Comparison of ENCODE assay signal across 8 cellular contexts in genomic region chr19:17214531-17215124, GRCh38. TPM values are rescaled to one million over a fixed set of nuclear protein-coding genes. Genes with fewer than 3 reads are reported as not detected.
DNase-seq lines count a peak whose midpoint lies in the region; ATAC-seq lines count a peak whose summit lies in the region.

No MANE protein-coding gene starts in this region.

- peaks cover 9% of the 10 kb centered on the region for H3K4me1 Mint-ChIP-seq in T-helper 1 cell treated with Interleukin-12 subunit alpha and Interleukin-12 subunit beta and Interleukin-4 antibody, amounts not matched to agents 30 μg/mL and 1 μg/mL, for 36 hours (ENCODE audit: low read depth)
- H3K4me1 Mint-ChIP-seq in activated T-helper 1 cell treated with anti-CD3 and anti-CD28 coated beads, Interleukin-12 subunit alpha, Interleukin-12 subunit beta, Interleukin-2, Interleukin-4 antibody, amounts not matched to agents 30 ng/mL and 10 ng/mL and 1 ng/mL, durations not matched to agents 14 hours and 24 hours and 36 hours (ENCODE audit: low read depth): peaks cover 11% of the 10 kb centered on the region

- peak overlapping the region; percentile 85 for H3K4me3 ChIP-seq in iPS-20b (ENCODE audit: low read length)
- peak overlapping the region; percentile 69 to 87 (median 79) for H3K4me3 ChIP-seq in subcutaneous abdominal adipose tissue (ENCODE audit: low read depth in 1 of 5, low read length in 5 of 5)

- H3K4me1 ChIP-seq in iPS-20b (ENCODE audit: insufficient read depth, low read length) (peaks cover 5% of the 10 kb centered on the region), subcutaneous abdominal adipose tissue (ENCODE audit: control insufficient read depth in 5 of 5, insufficient read depth in 5 of 5, low read length in 5 of 5) (peaks cover 2 to 22% (median 16%) of the 10 kb centered on the region in 5 donors)

- peaks cover 28% of the 10 kb centered on the region for H3K36me3 ChIP-seq in iPS-20b (ENCODE audit: insufficient read depth, low read depth, low read length)
- peaks cover 0 to 62% (median 47%) of the 10 kb centered on the region in 5 donors for H3K36me3 ChIP-seq in subcutaneous abdominal adipose tissue (ENCODE audit: control insufficient read depth in 5 of 5, insufficient read depth in 5 of 5, low read length in 5 of 5)

- peak overlapping the region; percentile 86 for H3K27ac ChIP-seq in iPS-20b (ENCODE audit: low read length)
- peak overlapping the region; percentile 69 for H3K27ac ChIP-seq in subcutaneous abdominal adipose tissue (ENCODE audit: low read depth, low read length)

- H3K9me3 Mint-ChIP-seq in T-helper 1 cell treated with Interleukin-12 subunit alpha and Interleukin-12 subunit beta and Interleukin-4 antibody, amounts not matched to agents 30 μg/mL and 1 μg/mL, for 36 hours: no peaks in the 10 kb centered on the region
- H3K9me3 Mint-ChIP-seq in activated T-helper 1 cell treated with anti-CD3 and anti-CD28 coated beads, Interleukin-12 subunit alpha, Interleukin-12 subunit beta, Interleukin-2, Interleukin-4 antibody, amounts not matched to agents 30 ng/mL and 10 ng/mL and 1 ng/mL, durations not matched to agents 14 hours and 24 hours and 36 hours: no peaks in the 10 kb centered on the region

- ATAC-seq in HG02763 (IDR thresholded peaks at IDR 0.05; ENCODE audit: unreplicated experiment): no peak

- intact Hi-C loops in activated T-helper 1 cell treated with anti-CD3 and anti-CD28 coated beads, Interleukin-12 subunit alpha, Interleukin-12 subunit beta, Interleukin-2, Interleukin-4 antibody, amounts not matched to agents 30 ng/mL and 10 ng/mL and 1 ng/mL, durations not matched to agents 14 hours and 24 hours and 36 hours (cut with micrococcal nuclease): loop anchor here (1.0 kb wide), 5 partner anchors 12 to 139 kb away; partner anchors contain the start of genes BABAM1, DDA1, HAUS8 and MYO9B

- peak overlapping the region; percentile 86 for H3K4me3 Mint-ChIP-seq in T-helper 1 cell treated with Interleukin-12 subunit alpha and Interleukin-12 subunit beta and Interleukin-4 antibody, amounts not matched to agents 30 μg/mL and 1 μg/mL, for 36 hours
- H3K4me3 Mint-ChIP-seq in activated T-helper 1 cell treated with anti-CD3 and anti-CD28 coated beads, Interleukin-12 subunit alpha, Interleukin-12 subunit beta, Interleukin-2, Interleukin-4 antibody, amounts not matched to agents 30 ng/mL and 10 ng/mL and 1 ng/mL, durations not matched to agents 14 hours and 24 hours and 36 hours: peak overlapping the region; percentile 91

- no peak for DNase-seq in T-helper 1 cell
- DNase-seq in activated T-helper 1 cell treated with anti-CD3 and anti-CD28 coated beads, Interleukin-12 subunit alpha, Interleukin-12 subunit beta, Interleukin-2, Interleukin-4 antibody, amounts not matched to agents 30 ng/mL and 10 ng/mL and 1 ng/mL, durations not matched to agents 14 hours and 24 hours and 36 hours (ENCODE audit: low spot score): no peak
- DNase-seq in GF-D8 (lab: John Stamatoyannopoulos, UW): no peak
- no peak for DNase-seq in cerebellar cortex (ENCODE audit: low spot score)

- H3K9ac ChIP-seq in iPS-20b (ENCODE audit: low read depth, low read length) (peak overlapping the region; percentile 96), subcutaneous abdominal adipose tissue (ENCODE audit: low read length in 5 of 5) (peak overlapping the region in 4 of 5 donors; percentile 68 to 83 (median 78))

- H3K36me3 Mint-ChIP-seq in T-helper 1 cell treated with Interleukin-12 subunit alpha and Interleukin-12 subunit beta and Interleukin-4 antibody, amounts not matched to agents 30 μg/mL and 1 μg/mL, for 36 hours (ENCODE audit: low read depth): peaks cover 33% of the 10 kb centered on the region
- peaks cover 34% of the 10 kb centered on the region for H3K36me3 Mint-ChIP-seq in activated T-helper 1 cell treated with anti-CD3 and anti-CD28 coated beads, Interleukin-12 subunit alpha, Interleukin-12 subunit beta, Interleukin-2, Interleukin-4 antibody, amounts not matched to agents 30 ng/mL and 10 ng/mL and 1 ng/mL, durations not matched to agents 14 hours and 24 hours and 36 hours (ENCODE audit: low read depth)

- H3K27me3 ChIP-seq in iPS-20b (ENCODE audit: insufficient read depth, low read length): no peaks in the 10 kb centered on the region
- H3K27me3 ChIP-seq in subcutaneous abdominal adipose tissue (ENCODE audit: control insufficient read depth in 5 of 5, insufficient read depth in 4 of 5, low read length in 5 of 5): no peaks in the 10 kb centered on the region

- peak overlapping the region; percentile 99 for H3K27ac Mint-ChIP-seq in T-helper 1 cell treated with Interleukin-12 subunit alpha and Interleukin-12 subunit beta and Interleukin-4 antibody, amounts not matched to agents 30 μg/mL and 1 μg/mL, for 36 hours
- H3K27ac Mint-ChIP-seq in activated T-helper 1 cell treated with anti-CD3 and anti-CD28 coated beads, Interleukin-12 subunit alpha, Interleukin-12 subunit beta, Interleukin-2, Interleukin-4 antibody, amounts not matched to agents 30 ng/mL and 10 ng/mL and 1 ng/mL, durations not matched to agents 14 hours and 24 hours and 36 hours: peak overlapping the region; percentile 99

- H3K9me3 ChIP-seq in iPS-20b (ENCODE audit: insufficient read depth, low read depth, low read length) (no peaks in the 10 kb centered on the region), subcutaneous abdominal adipose tissue (ENCODE audit: control insufficient read depth in 5 of 5, low read length in 5 of 5) (peaks cover 0 to 4% (median 0%) of the 10 kb centered on the region in 5 donors)

- H3K27me3 Mint-ChIP-seq in T-helper 1 cell treated with Interleukin-12 subunit alpha and Interleukin-12 subunit beta and Interleukin-4 antibody, amounts not matched to agents 30 μg/mL and 1 μg/mL, for 36 hours (ENCODE audit: low read depth): no peaks in the 10 kb centered on the region
- no peaks in the 10 kb centered on the region for H3K27me3 Mint-ChIP-seq in activated T-helper 1 cell treated with anti-CD3 and anti-CD28 coated beads, Interleukin-12 subunit alpha, Interleukin-12 subunit beta, Interleukin-2, Interleukin-4 antibody, amounts not matched to agents 30 ng/mL and 10 ng/mL and 1 ng/mL, durations not matched to agents 14 hours and 24 hours and 36 hours (ENCODE audit: insufficient read depth)

RNA-seq across cellular contexts. Expression of gene USE1, which starts 0.5 kb away (rescaled TPM):
- 34.6 and 36.0 TPM in 2 replicates for total RNA-seq in activated T-helper 1 cell treated with anti-CD3 and anti-CD28 coated beads, Interleukin-12 subunit alpha, Interleukin-12 subunit beta, Interleukin-2, Interleukin-4 antibody, amounts not matched to agents 30 ng/mL and 10 ng/mL and 1 ng/mL, durations not matched to agents 14 hours and 24 hours and 36 hours

RNA-seq across cellular contexts. Expression of gene OCEL1, which starts 11.4 kb away (rescaled TPM):
- total RNA-seq in activated T-helper 1 cell treated with anti-CD3 and anti-CD28 coated beads, Interleukin-12 subunit alpha, Interleukin-12 subunit beta, Interleukin-2, Interleukin-4 antibody, amounts not matched to agents 30 ng/mL and 10 ng/mL and 1 ng/mL, durations not matched to agents 14 hours and 24 hours and 36 hours: 17.0 and 19.6 TPM in 2 replicates

RNA-seq across cellular contexts. Expression of gene NR2F6, which starts 31.1 kb away (rescaled TPM):
- total RNA-seq in activated T-helper 1 cell treated with anti-CD3 and anti-CD28 coated beads, Interleukin-12 subunit alpha, Interleukin-12 subunit beta, Interleukin-2, Interleukin-4 antibody, amounts not matched to agents 30 ng/mL and 10 ng/mL and 1 ng/mL, durations not matched to agents 14 hours and 24 hours and 36 hours: 14.3 and 14.4 TPM in 2 replicates

RNA-seq across cellular contexts. Expression of gene USHBP1, which starts 49.9 kb away (rescaled TPM):
- total RNA-seq in activated T-helper 1 cell treated with anti-CD3 and anti-CD28 coated beads, Interleukin-12 subunit alpha, Interleukin-12 subunit beta, Interleukin-2, Interleukin-4 antibody, amounts not matched to agents 30 ng/mL and 10 ng/mL and 1 ng/mL, durations not matched to agents 14 hours and 24 hours and 36 hours: 0.10 and 0.26 TPM in 2 replicates

RNA-seq across cellular contexts. Expression of gene BABAM1, which starts 52.6 kb away (rescaled TPM):
- 114 and 120 TPM in 2 replicates for total RNA-seq in activated T-helper 1 cell treated with anti-CD3 and anti-CD28 coated beads, Interleukin-12 subunit alpha, Interleukin-12 subunit beta, Interleukin-2, Interleukin-4 antibody, amounts not matched to agents 30 ng/mL and 10 ng/mL and 1 ng/mL, durations not matched to agents 14 hours and 24 hours and 36 hours
